In genomic region chr19:4547303-4548237, GRCh38 we compare ENCODE assay signal across 8 cellular contexts. TPM values are rescaled to one million over a fixed set of nuclear protein-coding genes. Genes with fewer than 3 reads are reported as not detected.
DNase-seq lines count a peak whose midpoint lies in the region; ATAC-seq and TF ChIP-seq lines count a peak whose summit lies in the region.

No MANE protein-coding gene starts in this region.

- DNase-seq in CD1c-positive myeloid dendritic cell (ENCODE audit: extremely low spot score) (peak; percentile 12), kidney epithelial cell (ENCODE audit: low read depth) (no peak), NCI-H1436 (lab: John Stamatoyannopoulos, UW) (no peak)
- DNase-seq in activated CD8-positive, alpha-beta T cell treated with anti-CD3 and anti-CD28 coated beads for 36 hours, result peak; percentile 43

- H3K9me3 ChIP-seq in HEK293 (ENCODE audit: control insufficient read depth, insufficient read depth, low read depth, low read length), result no peaks in the 10 kb centered on the region

- TF ChIP-seq CTCF in HEK293 (tag by site-specific recombination; IDR thresholded peaks at IDR 0.05) (peak; percentile 54), kidney epithelial cell (IDR thresholded peaks at IDR 0.05; ENCODE audit: insufficient read depth, low read length, poor library complexity, severe bottlenecking) (peak; percentile 49)
- TF ChIP-seq CTCF in activated CD8-positive, alpha-beta T cell treated with anti-CD3 and anti-CD28 coated beads for 36 hours (IDR thresholded peaks at IDR 0.05), result peak; percentile 34

- no peak overlapping the region for H3K27ac ChIP-seq in HEK293 (ENCODE audit: extremely low read depth, low read depth, low read length)

- intact Hi-C loops in activated CD8-positive, alpha-beta T cell treated with anti-CD3 and anti-CD28 coated beads for 36 hours (cut with micrococcal nuclease), result no loop called here

- H3K36me3 ChIP-seq in HEK293 (ENCODE audit: control insufficient read depth in 2 of 2, insufficient read depth in 1 of 2, low read length in 2 of 2) (peaks cover 0 to 17% of the 10 kb centered on the region in 2 experiments; a peak in 2 of 3 replicates), kidney epithelial cell (ENCODE audit: control insufficient read depth, insufficient read depth, low read length) (no peaks in the 10 kb centered on the region)

- CTCF ChIA-PET in HEK293 (lab: Yijun Ruan, JAX), result interaction anchor here (0.6 to 1.5 kb wide), 12 partner anchors 8 to 280 kb away, joined by 3 to 5 read pairs (median 3); no protein-coding TSS in a partner anchor
- CTCF ChIA-PET in activated CD8-positive, alpha-beta T cell treated with anti-CD3 and anti-CD28 coated beads for 36 hours (lab: Charles Lee), result interaction anchor here (0.7 to 1.5 kb wide), 5 partner anchors 12 to 89 kb away, joined by 3 to 6 read pairs (median 4); partner anchors contain the start of gene PLIN5

- H3K4me3 Mint-ChIP-seq in activated CD8-positive, alpha-beta T cell treated with anti-CD3 and anti-CD28 coated beads for 36 hours, result no peak overlapping the region

- ATAC-seq in activated CD8-positive, alpha-beta T cell treated with anti-CD3 and anti-CD28 coated beads for 36 hours, result peak; percentile 58
- ATAC-seq in HG02870 (IDR thresholded peaks at IDR 0.05; ENCODE audit: unreplicated experiment) (no peak), GM21367 (IDR thresholded peaks at IDR 0.05; ENCODE audit: unreplicated experiment) (no peak), GM18909 (IDR thresholded peaks at IDR 0.05; ENCODE audit: poor library complexity, unreplicated experiment) (no peak)

- peaks cover 3% of the 10 kb centered on the region for H3K27me3 Mint-ChIP-seq in activated CD8-positive, alpha-beta T cell treated with anti-CD3 and anti-CD28 coated beads for 36 hours

- H3K27me3 ChIP-seq in kidney epithelial cell (ENCODE audit: control insufficient read depth, insufficient read depth, low read length), result no peaks in the 10 kb centered on the region

- H3K4me3 ChIP-seq in HEK293 (ENCODE audit: low read depth, low read length), result no peak overlapping the region
- H3K4me3 ChIP-seq in kidney epithelial cell (ENCODE audit: low read depth, low read length), result no peak overlapping the region

- H3K27ac Mint-ChIP-seq in activated CD8-positive, alpha-beta T cell treated with anti-CD3 and anti-CD28 coated beads for 36 hours, result no peak overlapping the region

- POLR2A ChIA-PET in HEK293 (lab: Yijun Ruan, JAX), result no interaction called here
- POLR2A ChIA-PET in activated CD8-positive, alpha-beta T cell treated with anti-CD3 and anti-CD28 coated beads for 36 hours (lab: Charles Lee), result interaction anchor here (0.6 to 1.1 kb wide), 2 partner anchors 78 to 137 kb away, joined by 3 read pairs; no protein-coding TSS in a partner anchor

- H3K4me1 ChIP-seq in HEK293 (ENCODE audit: control insufficient read depth, insufficient read depth, low read length), result no peaks in the 10 kb centered on the region

- no peaks in the 10 kb centered on the region for H3K4me1 Mint-ChIP-seq in activated CD8-positive, alpha-beta T cell treated with anti-CD3 and anti-CD28 coated beads for 36 hours (ENCODE audit: low read depth)

- no peaks in the 10 kb centered on the region for H3K36me3 Mint-ChIP-seq in activated CD8-positive, alpha-beta T cell treated with anti-CD3 and anti-CD28 coated beads for 36 hours (ENCODE audit: low read depth)

- no peaks in the 10 kb centered on the region for H3K9me3 Mint-ChIP-seq in activated CD8-positive, alpha-beta T cell treated with anti-CD3 and anti-CD28 coated beads for 36 hours

TF ChIP-seq in HEK293, 187 proteins besides CTCF, POLR2A, EP300 and RAD21:
- TF ChIP-seq SP7 (tag by site-specific recombination; IDR thresholded peaks at IDR 0.05) (0 out of 2 replicates have a peak, but pooled peaks have one; percentile 14), ZFP37 (tag by site-specific recombination; IDR thresholded peaks at IDR 0.05) (no peak), ZNF16 (tag by site-specific recombination; IDR thresholded peaks at IDR 0.05; ENCODE audit: low read depth) (peak; percentile 96), SCRT1 (tag by site-specific recombination; IDR thresholded peaks at IDR 0.05; ENCODE audit: borderline replicate concordance) (no peak), KLF8 (tag by site-specific recombination; IDR thresholded peaks at IDR 0.05) (peak; percentile 48; the same call in 1 of the 2 replicates), OVOL3 (tag by site-specific recombination; IDR thresholded peaks at IDR 0.05) (no peak), ZNF404 (tag by site-specific recombination; IDR thresholded peaks at IDR 0.05) (no peak), ZNF707 (tag by site-specific recombination; IDR thresholded peaks at IDR 0.05) (no peak), ZNF623 (tag by site-specific recombination; IDR thresholded peaks at IDR 0.05) (peak; percentile 99)
- TF ChIP-seq, protein P1, sequence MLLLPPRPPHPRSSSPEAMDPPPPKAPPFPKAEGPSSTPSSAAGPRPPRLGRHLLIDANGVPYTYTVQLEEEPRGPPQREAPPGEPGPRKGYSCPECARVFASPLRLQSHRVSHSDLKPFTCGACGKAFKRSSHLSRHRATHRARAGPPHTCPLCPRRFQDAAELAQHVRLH (tag by site-specific recombination; IDR thresholded peaks at IDR 0.05), result peak; percentile 73; the same call in 1 of the 2 replicates
TF ChIP-seq in HEK293: peak in this region for 5.

RNA-seq across cellular contexts. Expression of gene LRG1, which starts 7.7 kb away (rescaled TPM):
- under 1 TPM in 1 of 2 experiments, not detected in 1; 0.09 TPM for total RNA-seq in activated CD8-positive, alpha-beta T cell treated with anti-CD3 and anti-CD28 coated beads for 36 hours
- 0.21 and 0.25 TPM in 2 replicates for total RNA-seq in kidney epithelial cell

RNA-seq across cellular contexts. Expression of gene SEMA6B, which starts 11.9 kb away (rescaled TPM):
- total RNA-seq in activated CD8-positive, alpha-beta T cell treated with anti-CD3 and anti-CD28 coated beads for 36 hours, result not detected
- total RNA-seq in kidney epithelial cell, result 0.13 and 0.55 TPM in 2 replicates

RNA-seq across cellular contexts. Expression of gene PLIN5, which starts 12.5 kb away (rescaled TPM):
- under 1 TPM in 1 of 2 experiments, not detected in 1; 0.27 TPM for total RNA-seq in activated CD8-positive, alpha-beta T cell treated with anti-CD3 and anti-CD28 coated beads for 36 hours
- 0.07 TPM in 1 of 2 replicates, not detected in the other for total RNA-seq in kidney epithelial cell

RNA-seq across cellular contexts. Expression of gene PLIN4, which starts 29.3 kb away (rescaled TPM):
- under 1 TPM in 1 of 2 experiments, not detected in 1; 0.05 TPM for total RNA-seq in activated CD8-positive, alpha-beta T cell treated with anti-CD3 and anti-CD28 coated beads for 36 hours
- total RNA-seq in kidney epithelial cell, result under 0.01 and 0.04 TPM in 2 replicates

Comparison
In these comparisons a context has a peak if more than half of its experiments do, and no peak if none do; other contexts are left out.
1. DNase-seq: peak in CD1c-positive myeloid dendritic cell (single experiment) and activated CD8-positive, alpha-beta T cell treated with anti-CD3 and anti-CD28 coated beads for 36 hours (single experiment); none in kidney epithelial cell (single experiment) and NCI-H1436 (single experiment).
2. Peak in every context shown above with its lines, with median percentiles within 50 percentile points of each other: CTCF ChIP-seq.